In the genomic region with DNA sequence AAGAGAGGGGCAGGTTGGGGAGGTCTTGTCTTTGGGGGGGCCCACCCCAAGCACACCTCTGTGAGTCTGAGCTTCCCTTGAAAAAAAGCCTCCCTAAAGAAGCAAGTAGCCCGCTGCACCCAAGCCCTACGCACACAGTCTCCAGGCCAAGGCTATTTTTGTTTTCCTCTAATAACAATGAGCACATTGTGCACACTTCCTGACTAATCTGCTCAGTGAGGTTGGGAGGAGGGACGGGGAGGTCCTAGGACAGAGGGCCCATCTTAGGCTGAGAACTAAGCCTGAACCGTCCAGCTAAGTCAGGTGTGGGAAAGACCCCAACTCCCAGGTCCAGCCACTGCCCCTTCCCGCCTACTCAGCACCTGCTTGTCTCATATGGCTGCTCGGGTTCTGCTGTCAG, we compare ENCODE assay signal across 9 cellular contexts.
DNase-seq lines count a peak whose midpoint lies in the region; ATAC-seq, FAIRE-seq and TF ChIP-seq lines count a peak whose summit lies in the region.
"Had no signal": no experiment of that assay in that cellular context is flagged by ENCODE, and none has a peak within 500 bp of the region (broad histone marks: within the 10 kb centered on the region; RNA-seq: fewer than 3 reads in every experiment).

No MANE protein-coding gene starts in this region.

- H3K4me1 ChIP-seq in gastrocnemius medialis = peaks cover 69 to 76% of the 10 kb centered on the region in 2 donors

- peak overlapping the region; percentile 76 to 87 (median 78) for H3K27ac ChIP-seq in gastrocnemius medialis

- no peaks in the 10 kb centered on the region for H3K9me3 Mint-ChIP-seq in MCF 10A (ENCODE audit: unreplicated experiment)
- no peaks in the 10 kb centered on the region for H3K9me3 Mint-ChIP-seq in activated naive CD4-positive, alpha-beta T cell treated with anti-CD3 and anti-CD28 coated beads, Interleukin-2, amount 10 ng/mL, durations not matched to agents 7 days and 5 days
- H3K9me3 Mint-ChIP-seq in naive thymus-derived CD8-positive, alpha-beta T cell = peaks cover 0 to 9% (median 0%) of the 10 kb centered on the region in 9 donors
- H3K9me3 Mint-ChIP-seq: activated T-helper 2 cell treated with anti-CD3 and anti-CD28 coated beads, Interferon-gamma antibody, Interleukin-2, Interleukin-4, amounts not matched to agents 10 μg/mL and 5 μg/mL and 100 μg/mL, durations not matched to agents 14 hours and 24 hours and 36 hours had no signal

- POLR2A ChIA-PET in MCF 10A (lab: Yijun Ruan, JAX) = interaction anchor here (0.9 to 4.6 kb wide), 2 partner anchors 11 to 438 kb away, joined by 5 to 18 read pairs; no protein-coding TSS in a partner anchor
- POLR2A ChIA-PET in naive thymus-derived CD8-positive, alpha-beta T cell (lab: Charles Lee) = no interaction called here

- peak overlapping the region; percentile 88 for H3K27ac Mint-ChIP-seq in MCF 10A (ENCODE audit: low read depth, unreplicated experiment)
- no peak overlapping the region for H3K27ac Mint-ChIP-seq in activated naive CD4-positive, alpha-beta T cell treated with anti-CD3 and anti-CD28 coated beads, Interleukin-2, amount 10 ng/mL, durations not matched to agents 7 days and 5 days
- no peak overlapping the region for H3K27ac Mint-ChIP-seq in naive thymus-derived CD8-positive, alpha-beta T cell
- H3K27ac Mint-ChIP-seq: activated T-helper 2 cell treated with anti-CD3 and anti-CD28 coated beads, Interferon-gamma antibody, Interleukin-2, Interleukin-4, amounts not matched to agents 10 μg/mL and 5 μg/mL and 100 μg/mL, durations not matched to agents 14 hours and 24 hours and 36 hours had no signal

- no TSS peak for BruUV-seq in MCF 10A (replicated peaks; lab: Mats Ljungman, UMichigan)

- H3K27me3 Mint-ChIP-seq in MCF 10A (ENCODE audit: insufficient read depth, unreplicated experiment) = no peaks in the 10 kb centered on the region
- no peaks in the 10 kb centered on the region for H3K27me3 Mint-ChIP-seq in activated naive CD4-positive, alpha-beta T cell treated with anti-CD3 and anti-CD28 coated beads, Interleukin-2, amount 10 ng/mL, durations not matched to agents 7 days and 5 days
- peaks cover 0 to 1% (median 0%) of the 10 kb centered on the region in 5 donors for H3K27me3 Mint-ChIP-seq in naive thymus-derived CD8-positive, alpha-beta T cell

- TF ChIP-seq POLR2A in GM12892 (IDR thresholded peaks at IDR 0.05; ENCODE audit: low read depth, low read length) (no peak), gastrocnemius medialis (IDR thresholded peaks at IDR 0.05) (peak in 1 of 2 donors; percentile 33)

- no peaks in the 10 kb centered on the region for H3K27me3 ChIP-seq in gastrocnemius medialis

- intact Hi-C loops in MCF 10A (cut with micrococcal nuclease) (no loop called here), gastrocnemius medialis (cut with DNase I; ENCODE audit: low total_unique reads) (no loop called here)

- no peak for TF ChIP-seq CTCF in MCF 10A (IDR thresholded peaks at IDR 0.05; ENCODE audit: unreplicated experiment)
- TF ChIP-seq CTCF in gastrocnemius medialis (IDR thresholded peaks at IDR 0.05 in 4 of 5, conservative IDR thresholded peaks at IDR 0.05 in 1 of 5) = no peak

- peak; percentile 78 to 89 for ATAC-seq in gastrocnemius medialis
- ATAC-seq in HG02798 (IDR thresholded peaks at IDR 0.05; ENCODE audit: poor library complexity, unreplicated experiment) = no peak
- ATAC-seq in naive thymus-derived CD8-positive, alpha-beta T cell = no peak
- ATAC-seq in HG03045 (IDR thresholded peaks at IDR 0.05; ENCODE audit: unreplicated experiment) = no peak

- in situ Hi-C loops in gastrocnemius medialis (cut with MboI; ENCODE audit: low sequenced_read_pairs in 4 of 4) = no loop called here

- CTCF ChIA-PET in MCF 10A (lab: Yijun Ruan, JAX) = interaction anchor here (0.5 to 4.4 kb wide), 5 partner anchors 9 to 227 kb away, joined by 3 to 33 read pairs (median 4); no protein-coding TSS in a partner anchor
- CTCF ChIA-PET in activated naive CD4-positive, alpha-beta T cell treated with anti-CD3 and anti-CD28 coated beads, Interleukin-2, amount 10 ng/mL, durations not matched to agents 7 days and 5 days (lab: Charles Lee) = interaction anchor here (0.5 to 3.4 kb wide), 2 partner anchors 11 to 54 kb away, joined by 3 to 12 read pairs; no protein-coding TSS in a partner anchor

- H3K4me3 Mint-ChIP-seq in MCF 10A (ENCODE audit: unreplicated experiment) = no peak overlapping the region
- no peak overlapping the region for H3K4me3 Mint-ChIP-seq in activated naive CD4-positive, alpha-beta T cell treated with anti-CD3 and anti-CD28 coated beads, Interleukin-2, amount 10 ng/mL, durations not matched to agents 7 days and 5 days
- H3K4me3 Mint-ChIP-seq in naive thymus-derived CD8-positive, alpha-beta T cell = no peak overlapping the region

- FAIRE-seq in GM12892 (lab: Jason Lieb, UNC) = peak; percentile 64

- peaks cover 55% of the 10 kb centered on the region for H3K4me1 Mint-ChIP-seq in MCF 10A (ENCODE audit: insufficient read depth, unreplicated experiment)
- H3K4me1 Mint-ChIP-seq in activated naive CD4-positive, alpha-beta T cell treated with anti-CD3 and anti-CD28 coated beads, Interleukin-2, amount 10 ng/mL, durations not matched to agents 7 days and 5 days = peaks cover 12% of the 10 kb centered on the region
- H3K4me1 Mint-ChIP-seq in naive thymus-derived CD8-positive, alpha-beta T cell = peaks cover 10 to 24% (median 20%) of the 10 kb centered on the region in 4 donors

- H3K4me3 ChIP-seq in gastrocnemius medialis = peak overlapping the region in 3 of 4 donors; percentile 13 to 23 (median 14)

- DNase-seq in GM12892 (ENCODE audit: insufficient read length) = no peak
- peak; percentile 65 for DNase-seq in MCF 10A (ENCODE audit: unreplicated experiment)
- DNase-seq in islet precursor cell = peak; percentile 70
- DNase-seq in gastrocnemius medialis = peak; percentile 19 to 41
- no peak for DNase-seq in activated naive CD4-positive, alpha-beta T cell treated with anti-CD3 and anti-CD28 coated beads, Interleukin-2, amount 10 ng/mL, durations not matched to agents 7 days and 5 days
- no peak for DNase-seq in naive thymus-derived CD8-positive, alpha-beta T cell

- no peaks in the 10 kb centered on the region for H3K9me3 ChIP-seq in gastrocnemius medialis

- no peaks in the 10 kb centered on the region for H3K36me3 ChIP-seq in gastrocnemius medialis

- no peaks in the 10 kb centered on the region for H3K36me3 Mint-ChIP-seq in MCF 10A (ENCODE audit: insufficient read depth, unreplicated experiment)
- H3K36me3 Mint-ChIP-seq in activated naive CD4-positive, alpha-beta T cell treated with anti-CD3 and anti-CD28 coated beads, Interleukin-2, amount 10 ng/mL, durations not matched to agents 7 days and 5 days = no peaks in the 10 kb centered on the region
- H3K36me3 Mint-ChIP-seq in naive thymus-derived CD8-positive, alpha-beta T cell = peaks cover 2 to 7% (median 4%) of the 10 kb centered on the region in 3 donors

Comparison
In these comparisons a context has a peak if more than half of its experiments do, and no peak if none do; other contexts are left out.
1. DNase-seq: peak in MCF 10A (single experiment), islet precursor cell (single experiment) and gastrocnemius medialis (2 of 2); none in GM12892 (single experiment), activated naive CD4-positive, alpha-beta T cell treated with anti-CD3 and anti-CD28 coated beads, Interleukin-2, amount 10 ng/mL, durations not matched to agents 7 days and 5 days (single experiment) and naive thymus-derived CD8-positive, alpha-beta T cell (0 of 10).
2. ATAC-seq: peak in gastrocnemius medialis (2 of 2); none in HG02798 (single experiment), naive thymus-derived CD8-positive, alpha-beta T cell (0 of 2) and HG03045 (single experiment).